Comparison of ENCODE assay signal across 8 cellular contexts in genomic region chr3:190811775-190812480, GRCh38. TPM values are rescaled to one million over a fixed set of nuclear protein-coding genes. Genes with fewer than 3 reads are reported as not detected.
DNase-seq lines count a peak whose midpoint lies in the region; ATAC-seq and TF ChIP-seq lines count a peak whose summit lies in the region.

No MANE protein-coding gene starts in this region.

- no peak overlapping the region for H2BK20ac ChIP-seq in IMR-90 (ENCODE audit: low read depth, low read length)

- in situ Hi-C loops in IMR-90 (cut with MboI; ENCODE audit: low sequenced_read_pairs), result loop anchor here (25.0 kb wide), 1 partner anchor 1625 kb away; no protein-coding TSS in a partner anchor

- intact Hi-C loops in IMR-90 (cut with micrococcal nuclease), result loop anchor here (1.0 to 5.0 kb wide), 3 partner anchors 110 to 1632 kb away; no protein-coding TSS in a partner anchor
- intact Hi-C loops in esophagus squamous epithelium (cut with DNase I), result no loop called here

- no peak overlapping the region for H4K8ac ChIP-seq in IMR-90 (ENCODE audit: low read depth in 2 of 2, low read length in 2 of 2)

- DNase-seq in EL, result peak; percentile 74
- peak; percentile 60 for DNase-seq in IMR-90
- peak; percentile 40 for DNase-seq in RWPE1 (ENCODE audit: low spot score)
- DNase-seq in esophagus squamous epithelium (lab: John Stamatoyannopoulos, UW), result no peak
- DNase-seq in osteocyte (ENCODE audit: extremely low spot score, unreplicated experiment), result no peak
- DNase-seq in activated T-cell treated with anti-CD3 and anti-CD28 coated beads, Interleukin-2, amount 50 U/mL, for 1 hour, result no peak

- peaks cover 56% of the 10 kb centered on the region for H3K27me3 Mint-ChIP-seq in osteocyte (ENCODE audit: unreplicated experiment)

- no peak overlapping the region for H3K27ac Mint-ChIP-seq in osteocyte (ENCODE audit: unreplicated experiment)

- H3K4me1 Mint-ChIP-seq in osteocyte (ENCODE audit: unreplicated experiment), result no peaks in the 10 kb centered on the region

- no peak overlapping the region for H3K23ac ChIP-seq in IMR-90 (ENCODE audit: low read depth, low read length)

- H4K91ac ChIP-seq in IMR-90 (ENCODE audit: insufficient read depth, low read depth, low read length), result no peak overlapping the region

- H2BK5ac ChIP-seq in IMR-90 (ENCODE audit: low read depth, low read length, poor library complexity, severe bottlenecking), result no peak overlapping the region

- H4K5ac ChIP-seq in IMR-90 (ENCODE audit: low read depth, low read length), result no peak overlapping the region

- H2AK9ac ChIP-seq in IMR-90 (replicated peaks; ENCODE audit: low read depth, low read length, poor library complexity), result no peak overlapping the region

- H2BK15ac ChIP-seq in IMR-90 (ENCODE audit: low read depth, low read length), result no peak overlapping the region

- no TSS peak for BruUV-seq in IMR-90 (replicated peaks; lab: Mats Ljungman, UMichigan)

- H3K4me2 ChIP-seq in IMR-90 (ENCODE audit: low read depth, low read length), result peak overlapping the region; percentile 38; the same call in 1 of the 2 replicates

- no peaks in the 10 kb centered on the region for H3K36me3 ChIP-seq in IMR-90 (ENCODE audit: control insufficient read depth, insufficient read depth, low read length)
- H3K36me3 ChIP-seq in esophagus squamous epithelium, result no peaks in the 10 kb centered on the region

- H3K9me1 ChIP-seq in IMR-90 (ENCODE audit: insufficient read depth, low read length), result no peaks in the 10 kb centered on the region

- WGBS in IMR-90 (ENCODE audit: extremely low coverage in 2 of 2, insufficient read length in 1 of 2), 2 experiments, result 28% methylated on average over 5 of the region's 14 CpGs; no CpG with 5 or more reads in 1 of the 2 experiments
- 42 to 45% methylated on average over 14 of the region's 14 CpGs for WGBS in esophagus squamous epithelium, 2 donors

- no peak overlapping the region for H3K9ac ChIP-seq in IMR-90 (ENCODE audit: low read depth, low read length)

- no peaks in the 10 kb centered on the region for H3K9me3 ChIP-seq in IMR-90 (ENCODE audit: control insufficient read depth, insufficient read depth, low read length)
- H3K9me3 ChIP-seq in esophagus squamous epithelium, result no peaks in the 10 kb centered on the region

- H3K56ac ChIP-seq in IMR-90 (ENCODE audit: extremely low read depth, insufficient read depth, low read length), result no peak overlapping the region

- no peak for TF ChIP-seq POLR2A in IMR-90 (IDR thresholded peaks at IDR 0.05; ENCODE audit: low read depth, low read length)
- no peak for TF ChIP-seq POLR2A in esophagus squamous epithelium (IDR thresholded peaks at IDR 0.05)

- POLR2A ChIA-PET in IMR-90 (lab: Charles Lee; ENCODE audit: unreplicated experiment) (no interaction called here), RWPE1 (lab: Yijun Ruan, JAX; ENCODE audit: low non-redundant PET) (no interaction called here)

- TF ChIP-seq RAD21 in IMR-90 (IDR thresholded peaks at IDR 0.05; ENCODE audit: low read length), result peak; percentile 55; the same call in 1 of the 2 replicates

- H2AFZ ChIP-seq in IMR-90 (replicated peaks; ENCODE audit: low read length, poor library complexity), result no peak overlapping the region

- H3K9me3 Mint-ChIP-seq in osteocyte (ENCODE audit: unreplicated experiment), result peaks cover 3% of the 10 kb centered on the region

- ATAC-seq in GM21390 (IDR thresholded peaks at IDR 0.05; ENCODE audit: unreplicated experiment), result peak; percentile 81
- peak; percentile 68 for ATAC-seq in IMR-90 (ENCODE audit: low read depth)
- no peak for ATAC-seq in HG02759 (IDR thresholded peaks at IDR 0.05; ENCODE audit: unreplicated experiment)

- CTCF ChIA-PET in IMR-90 (lab: Yijun Ruan, JAX) (interaction anchor here (0.6 to 1.4 kb wide), 9 partner anchors 14 to 1633 kb away, joined by 3 to 6 read pairs (median 3); partner anchors contain the start of gene GMNC), RWPE1 (lab: Yijun Ruan, JAX) (interaction anchor here (0.6 to 1.0 kb wide), 4 partner anchors 72 to 1633 kb away, joined by 3 to 6 read pairs (median 3); no protein-coding TSS in a partner anchor)

- H4K20me1 ChIP-seq in IMR-90 (ENCODE audit: insufficient read depth, low read length), result no peaks in the 10 kb centered on the region

- H3K4me3 Mint-ChIP-seq in osteocyte (ENCODE audit: unreplicated experiment), result no peak overlapping the region

- no peak overlapping the region for H2BK120ac ChIP-seq in IMR-90 (ENCODE audit: low read depth, low read length)

- H3K27ac ChIP-seq in IMR-90 (ENCODE audit: insufficient read depth, low read length) (no peak overlapping the region), RWPE1 (no peak overlapping the region), esophagus squamous epithelium (no peak overlapping the region)

- H3K4me3 ChIP-seq in IMR-90 (ENCODE audit: insufficient read depth, low read depth, low read length) (no peak overlapping the region), esophagus squamous epithelium (no peak overlapping the region)

- H3K14ac ChIP-seq in IMR-90 (replicated peaks; ENCODE audit: low read depth, low read length), result no peak overlapping the region

- H3K27me3 ChIP-seq in IMR-90 (ENCODE audit: control insufficient read depth, insufficient read depth, low read length) (peaks cover 2% of the 10 kb centered on the region; the same call in 1 of the 2 replicates), esophagus squamous epithelium (peaks cover 0 to 3% (median 0%) of the 10 kb centered on the region in 4 donors)

- dilution Hi-C loops in IMR-90 (cut with HindIII; ENCODE audit: low sequenced_read_pairs, unreplicated experiment), result no loop called here

- H3K18ac ChIP-seq in IMR-90 (ENCODE audit: low read depth, low read length), result no peak overlapping the region

- H3K79me1 ChIP-seq in IMR-90 (ENCODE audit: low read depth in 1 of 2, low read length in 2 of 2), result no peaks in the 10 kb centered on the region

- TF ChIP-seq CTCF in IMR-90 (conservative IDR thresholded peaks at IDR 0.05; ENCODE audit: low read depth, low read length) (peak; percentile 71), RWPE1 (conservative IDR thresholded peaks at IDR 0.05; ENCODE audit: low read depth) (peak; percentile 62), esophagus squamous epithelium (IDR thresholded peaks at IDR 0.05) (peak in 4 of 6 experiments; percentile 25 to 57 (median 30)), osteocyte (IDR thresholded peaks at IDR 0.05) (peak; percentile 63)

- no peak overlapping the region for H3K4ac ChIP-seq in IMR-90 (ENCODE audit: low read depth, low read length)

- H3K4me1 ChIP-seq in IMR-90 (ENCODE audit: control insufficient read depth, insufficient read depth, low read length), result no peaks in the 10 kb centered on the region
- no peaks in the 10 kb centered on the region for H3K4me1 ChIP-seq in esophagus squamous epithelium

- H2AK5ac ChIP-seq in IMR-90 (ENCODE audit: low read depth, low read length), result no peak overlapping the region

- H3K36me3 Mint-ChIP-seq in osteocyte (ENCODE audit: unreplicated experiment), result no peaks in the 10 kb centered on the region

TF ChIP-seq in IMR-90, 13 proteins besides CTCF, POLR2A, EP300 and RAD21:
- peak; percentile 65 for TF ChIP-seq SMC3 (IDR thresholded peaks at IDR 0.05; ENCODE audit: low read depth, low read length)
- TF ChIP-seq FOS (IDR thresholded peaks at IDR 0.05; ENCODE audit: low read depth, low read length), result no peak
TF ChIP-seq in IMR-90: peak in this region for 1.

RNA-seq across cellular contexts. Expression of gene GMNC, which starts 50.6 kb away (rescaled TPM):
- total RNA-seq in IMR-90 (2012; rRNA removed), result 0.18 and 0.28 TPM in 2 replicates
- 0.15 and 0.16 TPM in 2 replicates for polyA plus RNA-seq in IMR-90 (2012; rRNA removed)
- polyA plus RNA-seq in IMR-90 (2012; cell fraction: cytosol; rRNA removed), result not detected in 2 replicates
- not detected in 2 replicates for polyA plus RNA-seq in IMR-90 (2012; cell fraction: nucleus; rRNA removed; ENCODE audit: low replicate concordance)
- not detected for total RNA-seq in esophagus squamous epithelium
- 2.2 and 2.8 TPM in 2 replicates for total RNA-seq in osteocyte

Comparison
In these comparisons a context has a peak if more than half of its experiments do, and no peak if none do; other contexts are left out.
1. DNase-seq: peak in EL (single experiment), IMR-90 (single experiment) and RWPE1 (single experiment); none in esophagus squamous epithelium (single experiment), osteocyte (single experiment) and activated T-cell treated with anti-CD3 and anti-CD28 coated beads, Interleukin-2, amount 50 U/mL, for 1 hour (single experiment).
2. Peak in every context shown above with its lines, with median percentiles within 50 percentile points of each other: CTCF ChIP-seq.